1 cellular context compared by ENCODE assay signal in the genomic region with DNA sequence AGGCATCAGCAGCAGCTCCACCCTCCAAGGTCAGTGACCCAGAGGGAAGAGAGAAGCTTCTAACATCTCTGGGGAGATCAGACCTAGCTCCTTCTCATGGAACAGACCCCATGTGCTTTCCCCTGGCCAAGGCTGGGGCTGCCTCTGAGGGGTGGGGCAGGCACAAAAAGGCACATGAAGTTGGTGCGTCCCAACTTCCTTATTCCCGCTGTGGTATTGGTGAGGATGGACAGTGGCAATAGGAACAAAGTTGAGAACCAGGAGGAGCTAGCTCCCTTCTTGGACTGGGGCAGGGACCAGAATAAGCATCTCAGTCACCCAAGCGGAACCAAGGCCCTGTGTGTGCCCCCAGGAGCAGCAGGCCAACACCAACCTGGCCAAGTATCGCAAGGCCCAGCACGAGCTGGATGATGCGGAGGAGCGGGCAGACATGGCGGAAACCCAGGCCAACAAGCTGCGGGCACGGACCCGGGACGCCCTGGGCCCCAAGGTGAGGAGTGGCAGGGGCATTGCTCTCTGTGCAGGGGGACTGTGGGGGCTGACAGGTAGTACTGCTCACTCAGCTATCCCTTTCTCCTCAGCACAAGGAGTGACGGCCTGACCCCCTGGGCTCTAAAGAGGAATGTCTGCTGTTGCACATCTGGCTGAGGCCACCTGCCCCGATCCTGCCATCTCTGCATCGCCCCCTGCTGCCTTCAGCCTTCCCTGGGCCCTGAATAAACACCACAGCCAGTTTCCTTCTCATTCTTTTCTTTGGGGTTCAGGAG.
TF ChIP-seq lines count a peak whose summit lies in the region.

No MANE protein-coding gene starts in this region.

TF ChIP-seq in endothelial cell of umbilical vein, 7 proteins besides CTCF, POLR2A, EP300 and RAD21 (continued from another document):
- TF ChIP-seq, protein P1, sequence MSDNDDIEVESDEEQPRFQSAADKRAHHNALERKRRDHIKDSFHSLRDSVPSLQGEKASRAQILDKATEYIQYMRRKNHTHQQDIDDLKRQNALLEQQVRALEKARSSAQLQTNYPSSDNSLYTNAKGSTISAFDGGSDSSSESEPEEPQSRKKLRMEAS (IDR thresholded peaks at IDR 0.05; ENCODE audit: insufficient read depth, insufficient read length): no peak
- TF ChIP-seq POLR2AphosphoS5 (IDR thresholded peaks at IDR 0.05; ENCODE audit: insufficient read depth, low read depth, low read length) (no peak), EZH2 (IDR thresholded peaks at IDR 0.05; ENCODE audit: borderline replicate concordance, low read depth, low read length, severe bottlenecking) (no peak), MYC (IDR thresholded peaks at IDR 0.05; ENCODE audit: low read depth, low read length) (no peak), JUN (IDR thresholded peaks at IDR 0.05; ENCODE audit: borderline replicate concordance, insufficient read depth, insufficient read length, low read depth) (no peak)
TF ChIP-seq in endothelial cell of umbilical vein: peak in this region for 0.
